In genomic region chr1:204031098-204031710, GRCh38 we compare ENCODE assay signal across 22 cellular contexts. TPM values are rescaled to one million over a fixed set of nuclear protein-coding genes. Genes with fewer than 3 reads are reported as not detected.
DNase-seq lines count a peak whose midpoint lies in the region; ATAC-seq, FAIRE-seq and TF ChIP-seq lines count a peak whose summit lies in the region.
"Had no signal": no experiment of that assay in that cellular context is flagged by ENCODE, and none has a peak within 500 bp of the region (broad histone marks: within the 10 kb centered on the region; RNA-seq: fewer than 3 reads in every experiment).

No MANE protein-coding gene starts in this region.

- POLR2A ChIA-PET in HEK293 (lab: Yijun Ruan, JAX) (interaction anchor here (0.6 to 0.7 kb wide), 2 partner anchors 81 to 84 kb away, joined by 3 read pairs; no protein-coding TSS in a partner anchor), WTC11 (lab: Charles Lee) (interaction anchor here (0.5 kb wide), 1 partner anchor 15 kb away, joined by 3 read pairs; no protein-coding TSS in a partner anchor)

- H3K4me2 ChIP-seq in mesenchymal stem cell (ENCODE audit: low read length, poor library complexity, severe bottlenecking): no peak overlapping the region

- CTCF ChIA-PET in HEK293 (lab: Yijun Ruan, JAX) (interaction anchor here (0.7 kb wide), 1 partner anchor 34 kb away, joined by 4 read pairs; no protein-coding TSS in a partner anchor), WTC11 (lab: Charles Lee) (interaction anchor here (2.0 kb wide), 1 partner anchor 160 kb away, joined by 6 read pairs; no protein-coding TSS in a partner anchor)

- no peaks in the 10 kb centered on the region for H3K36me3 Mint-ChIP-seq in WTC11
- H3K36me3 Mint-ChIP-seq: CD8-positive, alpha-beta memory T cell had no signal

- H4K8ac ChIP-seq in mesenchymal stem cell (ENCODE audit: low read length): peak overlapping the region; percentile 54

- H3K27me3 Mint-ChIP-seq in WTC11 (ENCODE audit: low read depth): peaks cover 8% of the 10 kb centered on the region

- no peaks in the 10 kb centered on the region for H3K79me1 ChIP-seq in mesenchymal stem cell (replicated peaks; ENCODE audit: low read length, poor library complexity, severe bottlenecking)

- ATAC-seq in WTC11 (no peak; the same call in 1 of the 2 replicates), HG03565 (IDR thresholded peaks at IDR 0.05; ENCODE audit: unreplicated experiment) (no peak)
- ATAC-seq: HepG2, SK-N-SH treated with all-trans-retinoic acid at 6 μM for 48 hours had no signal

- H2BK15ac ChIP-seq in mesenchymal stem cell (ENCODE audit: low read depth, poor library complexity, severe bottlenecking): no peak overlapping the region

- no peak overlapping the region for H3K18ac ChIP-seq in mesenchymal stem cell (ENCODE audit: low read depth in 1 of 2, low read length in 2 of 2)

- DNase-seq in WTC11 (ENCODE audit: low spot score) (no peak), mesenchymal stem cell (no peak), urothelium cell line (ENCODE audit: low spot score) (peak; percentile 49), DMS153 treated with DMSO at 0.1 percent for 48 hours (lab: John Stamatoyannopoulos, UW; ENCODE audit: unreplicated experiment) (no peak), A172 (ENCODE audit: low spot score) (no peak)
- DNase-seq: ACHN; C1 segment of cervical spinal cord; CD8-positive, alpha-beta memory T cell; EL; KG1; NCI-H1105 treated with DMSO at 0.1 percent for 48 hours; NCI-H187 treated with DMSO at 0.1 percent for 48 hours; NCI-H345; SIG-M5 had no signal

- no peak overlapping the region for H2AK5ac ChIP-seq in mesenchymal stem cell (ENCODE audit: low read length, severe bottlenecking)

- no peak overlapping the region for H3K23ac ChIP-seq in mesenchymal stem cell (ENCODE audit: low read length in 2 of 2)

- H3K4ac ChIP-seq in mesenchymal stem cell (ENCODE audit: low read depth in 1 of 2, low read length in 2 of 2): no peak overlapping the region

- H3K4me1 ChIP-seq in HEK293 (ENCODE audit: control insufficient read depth, insufficient read depth, low read length): peaks cover 7% of the 10 kb centered on the region; the same call in 1 of the 2 replicates
- H3K4me1 ChIP-seq in mesenchymal stem cell (ENCODE audit: control insufficient read depth, insufficient read depth, low read depth, low read length): peaks cover 8% of the 10 kb centered on the region

- H3K9ac ChIP-seq in mesenchymal stem cell (ENCODE audit: low read length): no peak overlapping the region

- H3K4me3 Mint-ChIP-seq in WTC11: no peak overlapping the region
- H3K4me3 Mint-ChIP-seq: CD8-positive, alpha-beta memory T cell had no signal

- H3K4me1 Mint-ChIP-seq in WTC11: peaks cover 28% of the 10 kb centered on the region
- H3K4me1 Mint-ChIP-seq: CD8-positive, alpha-beta memory T cell had no signal

- H3K14ac ChIP-seq in mesenchymal stem cell (ENCODE audit: low read length in 2 of 2): no peak overlapping the region

- H3K9me3 ChIP-seq in HEK293 (ENCODE audit: control insufficient read depth, insufficient read depth, low read depth, low read length) (no peaks in the 10 kb centered on the region), mesenchymal stem cell (ENCODE audit: control insufficient read depth, low read length) (no peaks in the 10 kb centered on the region)

- 81% methylated on average over 11 of the region's 11 CpGs for WGBS in mesenchymal stem cell

- H3K4me3 ChIP-seq in HEK293 (ENCODE audit: low read depth, low read length) (no peak overlapping the region), mesenchymal stem cell (ENCODE audit: insufficient read depth in 1 of 2, low read depth in 1 of 2, low read length in 2 of 2) (no peak overlapping the region)

- H2BK5ac ChIP-seq in mesenchymal stem cell (ENCODE audit: low read depth, low read length, poor library complexity, severe bottlenecking): no peak overlapping the region

- H4K91ac ChIP-seq in mesenchymal stem cell (ENCODE audit: low read length): no peak overlapping the region

- no peak for FAIRE-seq in urothelium cell line (lab: Jason Lieb, UNC)
- FAIRE-seq: GM12891, GM18507, H54, HepG2 had no signal

- no peak overlapping the region for H3K27ac ChIP-seq in HEK293 (ENCODE audit: extremely low read depth, low read depth, low read length)
- H3K27ac ChIP-seq in mesenchymal stem cell (ENCODE audit: low read length, poor library complexity, severe bottlenecking): no peak overlapping the region
- H3K27ac ChIP-seq: RWPE1 had no signal

- no peak overlapping the region for H2AFZ ChIP-seq in mesenchymal stem cell (ENCODE audit: low read depth, low read length)

- H3K27me3 ChIP-seq in mesenchymal stem cell (ENCODE audit: control insufficient read depth in 1 of 2, insufficient read depth in 1 of 2, low read length in 2 of 2): peaks cover 8 to 34% of the 10 kb centered on the region in 2 experiments

- no peak overlapping the region for H2BK120ac ChIP-seq in mesenchymal stem cell (ENCODE audit: low read depth, low read length)

- H3K36me3 ChIP-seq in HEK293 (ENCODE audit: control insufficient read depth in 2 of 2, insufficient read depth in 1 of 2, low read length in 2 of 2) (no peaks in the 10 kb centered on the region), mesenchymal stem cell (ENCODE audit: control insufficient read depth in 1 of 2, insufficient read depth in 2 of 2, low read depth in 1 of 2, low read length in 2 of 2) (no peaks in the 10 kb centered on the region)

- no peak overlapping the region for H3K27ac Mint-ChIP-seq in WTC11
- H3K27ac Mint-ChIP-seq: CD8-positive, alpha-beta memory T cell had no signal

- no peak overlapping the region for H2BK12ac ChIP-seq in mesenchymal stem cell (ENCODE audit: low read length in 2 of 2)

- TF ChIP-seq CTCF in HEK293 (tag by site-specific recombination; IDR thresholded peaks at IDR 0.05): no peak
- TF ChIP-seq CTCF in WTC11 (IDR thresholded peaks at IDR 0.05): no peak

- no peaks in the 10 kb centered on the region for H3K9me3 Mint-ChIP-seq in WTC11

TF ChIP-seq in HEK293, 187 proteins besides CTCF, POLR2A, EP300 and RAD21 (continues in another document):
- TF ChIP-seq SP7 (tag by site-specific recombination; IDR thresholded peaks at IDR 0.05) (no peak), ZNF280C (tag by site-specific recombination; IDR thresholded peaks at IDR 0.05) (no peak), EGR2 (tag by site-specific recombination; IDR thresholded peaks at IDR 0.05; ENCODE audit: low read depth) (peak; percentile 96)

TF ChIP-seq in WTC11, 78 proteins besides CTCF, POLR2A, EP300 and RAD21:
- TF ChIP-seq TCF7 (CRISPR knock-in tag; IDR thresholded peaks at IDR 0.05; ENCODE audit: low read depth) (no peak), ZNF423 (CRISPR knock-in tag; IDR thresholded peaks at IDR 0.05) (peak; percentile 55)

RNA-seq across cellular contexts. Expression of gene SOX13, which starts 41.7 kb away (rescaled TPM):
- total RNA-seq in WTC11 (2021): 139 to 171 TPM (median 148 TPM) in 3 replicates
- 5.9 TPM for polyA plus RNA-seq in mesenchymal stem cell (2013, experiment 1 of 2)
- 5.8 TPM for polyA plus RNA-seq in mesenchymal stem cell (2013, experiment 2 of 2)
- 7.0 and 11.2 TPM in 2 replicates for total RNA-seq in A172 (2014; rRNA removed; shearing (Covaris generic))

Comparison
In these comparisons a context has a peak if more than half of its experiments do, and no peak if none do; other contexts are left out.
1. RNA of gene SOX13, which starts 41.7 kb away (total RNA-seq): 139 to 171 TPM in WTC11; 7.0 to 11.2 TPM in A172; every median in the first group is over 10 times any median in the second.
2. Of the 8 proteins assayed by ChIP-seq in both HEK293 and WTC11: peak only in HEK293: none; only in WTC11: ZNF423; in both: none; in neither: 7.